Comparison of ENCODE assay signal across 9 cellular contexts in the genomic region with DNA sequence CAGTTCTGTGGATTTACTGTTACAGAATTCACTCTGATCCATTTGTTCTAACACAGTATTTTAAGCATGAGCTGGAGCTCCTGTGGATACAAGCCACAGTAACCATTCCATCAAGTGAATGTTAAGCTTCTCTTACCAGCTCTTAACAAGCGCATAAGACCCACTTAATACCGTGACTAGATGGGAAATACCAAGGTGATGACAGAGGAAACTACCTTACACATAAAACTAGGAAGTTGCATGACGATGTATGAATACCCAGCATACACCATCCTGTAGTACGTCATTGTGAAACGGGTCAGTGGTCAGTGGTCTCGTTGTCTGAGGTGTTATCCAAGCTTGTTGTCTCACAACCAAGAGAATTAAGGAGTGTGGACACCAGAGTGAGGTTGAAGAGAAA. TPM values are rescaled to one million over a fixed set of nuclear protein-coding genes. Genes with fewer than 3 reads are reported as not detected.
DNase-seq lines count a peak whose midpoint lies in the region; ATAC-seq, FAIRE-seq and TF ChIP-seq lines count a peak whose summit lies in the region.
"Had no signal": no experiment of that assay in that cellular context is flagged by ENCODE, and none has a peak within 500 bp of the region (broad histone marks: within the 10 kb centered on the region; RNA-seq: fewer than 3 reads in every experiment).

No MANE protein-coding gene starts in this region.

- peak overlapping the region; percentile 9; the same call in 1 of the 2 replicates for H3K9ac ChIP-seq in HepG2 (ENCODE audit: insufficient read depth, low read depth, low read length)

- H3K4me3 ChIP-seq in HepG2 (replicated peaks in 1 of 3; ENCODE audit: insufficient read depth in 1 of 3, low read depth in 2 of 3, low read length in 3 of 3) (no peak overlapping the region; a peak in 1 of 6 replicates), right lobe of liver (no peak overlapping the region), adrenal gland (no peak overlapping the region)

- H3K9me3 Mint-ChIP-seq in activated naive CD8-positive, alpha-beta T cell treated with anti-CD3 and anti-CD28 coated beads, Interleukin-2, amount 10 ng/mL, durations not matched to agents 7 days and 5 days, result no peaks in the 10 kb centered on the region
- no peaks in the 10 kb centered on the region for H3K9me3 Mint-ChIP-seq in type B pancreatic cell

- peak overlapping the region; percentile 96 for H3K27ac Mint-ChIP-seq in activated naive CD8-positive, alpha-beta T cell treated with anti-CD3 and anti-CD28 coated beads, Interleukin-2, amount 10 ng/mL, durations not matched to agents 7 days and 5 days
- peak overlapping the region; percentile 71 for H3K27ac Mint-ChIP-seq in type B pancreatic cell

- no peaks in the 10 kb centered on the region for H3K27me3 Mint-ChIP-seq in activated naive CD8-positive, alpha-beta T cell treated with anti-CD3 and anti-CD28 coated beads, Interleukin-2, amount 10 ng/mL, durations not matched to agents 7 days and 5 days
- H3K27me3 Mint-ChIP-seq in type B pancreatic cell, result peaks cover 7% of the 10 kb centered on the region

- intact Hi-C loops in HepG2 (cut with micrococcal nuclease; ENCODE audit: unreplicated experiment) (loop anchor here (5.0 kb wide), 1 partner anchor 392 kb away; a partner anchor contains a TSS), right lobe of liver (cut with DNase I) (no loop called here), adrenal gland (cut with DNase I) (no loop called here)

- no TSS peak for BruUV-seq in HepG2 (replicated peaks; lab: Mats Ljungman, UMichigan)

- no peak for TF ChIP-seq RAD21 in HepG2 (CRISPR knock-in tag; IDR thresholded peaks at IDR 0.05)

- H3K4me3 Mint-ChIP-seq in activated naive CD8-positive, alpha-beta T cell treated with anti-CD3 and anti-CD28 coated beads, Interleukin-2, amount 10 ng/mL, durations not matched to agents 7 days and 5 days, result peak overlapping the region; percentile 99
- H3K4me3 Mint-ChIP-seq in type B pancreatic cell, result no peak overlapping the region

- H3K4me1 ChIP-seq in HepG2 (ENCODE audit: insufficient read depth, low read length) (peaks cover 41% of the 10 kb centered on the region), right lobe of liver (peaks cover 0 to 15% (median 3%) of the 10 kb centered on the region in 4 donors), adrenal gland (replicated peaks in 1 of 2) (peaks cover 20 to 41% of the 10 kb centered on the region in 2 donors)

- no peaks in the 10 kb centered on the region for H3K79me2 ChIP-seq in HepG2 (ENCODE audit: insufficient read depth, low read length)

- CTCF ChIA-PET in HepG2 (lab: Yijun Ruan, JAX; ENCODE audit: low intra/inter-chr PET ratio, low total read pairs), result no interaction called here

- peak overlapping the region; percentile 67 for H3K4me2 ChIP-seq in HepG2 (ENCODE audit: low read depth, low read length)

- H3K27me3 ChIP-seq in HepG2 (ENCODE audit: control insufficient read depth in 1 of 2, insufficient read depth in 2 of 2, low read length in 2 of 2) (no peaks in the 10 kb centered on the region), right lobe of liver (no peaks in the 10 kb centered on the region), adrenal gland (no peaks in the 10 kb centered on the region)

- no peak for TF ChIP-seq POLR2A in HepG2 (IDR thresholded peaks at IDR 0.05; ENCODE audit: insufficient read depth in 1 of 2, low read depth in 2 of 2, low read length in 2 of 2)
- no peak for TF ChIP-seq POLR2A in right lobe of liver (IDR thresholded peaks at IDR 0.05)
- no peak for TF ChIP-seq POLR2A in adrenal gland (IDR thresholded peaks at IDR 0.05)

- H3K27ac ChIP-seq in HepG2 (ENCODE audit: extremely low read length, insufficient read depth, low read length) (peak overlapping the region; percentile 70), right lobe of liver (no peak overlapping the region), adrenal gland (no peak overlapping the region)

- DNase-seq in HepG2 (ENCODE audit: low spot score) (peak; percentile 13), right lobe of liver (no peak), type B pancreatic cell (ENCODE audit: extremely low spot score, unreplicated experiment) (no peak), adrenal gland (no peak), DMS79 (lab: John Stamatoyannopoulos, UW) (no peak), cerebellum (ENCODE audit: low spot score) (no peak)
- no peak for DNase-seq in activated naive CD8-positive, alpha-beta T cell treated with anti-CD3 and anti-CD28 coated beads, Interleukin-2, amount 10 ng/mL, durations not matched to agents 7 days and 5 days

- peaks cover 18% of the 10 kb centered on the region for H3K36me3 Mint-ChIP-seq in activated naive CD8-positive, alpha-beta T cell treated with anti-CD3 and anti-CD28 coated beads, Interleukin-2, amount 10 ng/mL, durations not matched to agents 7 days and 5 days
- H3K36me3 Mint-ChIP-seq in type B pancreatic cell, result no peaks in the 10 kb centered on the region

- TF ChIP-seq CTCF in HepG2 (CRISPR knock-in tag; IDR thresholded peaks at IDR 0.05), result no peak
- TF ChIP-seq CTCF in right lobe of liver (IDR thresholded peaks at IDR 0.05), result no peak
- TF ChIP-seq CTCF in type B pancreatic cell (conservative IDR thresholded peaks at IDR 0.05), result no peak
- no peak for TF ChIP-seq CTCF in adrenal gland (IDR thresholded peaks at IDR 0.05)

- ATAC-seq in HepG2, result peak; percentile 45
- no peak for ATAC-seq in right lobe of liver
- ATAC-seq in HG03066 (IDR thresholded peaks at IDR 0.05; ENCODE audit: low read depth, unreplicated experiment), result peak; percentile 28
- no peak for ATAC-seq in activated naive CD8-positive, alpha-beta T cell treated with anti-CD3 and anti-CD28 coated beads, Interleukin-2, amount 10 ng/mL, durations not matched to agents 7 days and 5 days (ENCODE audit: low read depth)

- peaks cover 61% of the 10 kb centered on the region for H3K4me1 Mint-ChIP-seq in activated naive CD8-positive, alpha-beta T cell treated with anti-CD3 and anti-CD28 coated beads, Interleukin-2, amount 10 ng/mL, durations not matched to agents 7 days and 5 days
- H3K4me1 Mint-ChIP-seq in type B pancreatic cell (ENCODE audit: unreplicated experiment), result peaks cover 16% of the 10 kb centered on the region

- POLR2A ChIA-PET in HepG2 (lab: Yijun Ruan, JAX), result interaction anchor here (1.0 kb wide), 1 partner anchor 50 kb away, joined by 6 read pairs; no protein-coding TSS in a partner anchor
- POLR2A ChIA-PET in activated naive CD8-positive, alpha-beta T cell treated with anti-CD3 and anti-CD28 coated beads, Interleukin-2, amount 10 ng/mL, durations not matched to agents 7 days and 5 days (lab: Charles Lee), result interaction anchor here (0.6 to 6.9 kb wide), 4 partner anchors 10 to 44 kb away, joined by 3 to 169 read pairs (median 4); a partner anchor contains a TSS

- peak overlapping the region; percentile 90 for H2AFZ ChIP-seq in HepG2 (ENCODE audit: low read length)

- no peaks in the 10 kb centered on the region for H4K20me1 ChIP-seq in HepG2 (ENCODE audit: insufficient read depth, low read length)

- no peak for FAIRE-seq in HepG2 (lab: Jason Lieb, UNC)

- in situ Hi-C loops in HepG2 (cut with HindIII; ENCODE audit: extremely low pct_ligation_motif_present, low pct_unique_long_range_greater_than_20kb), result no loop called here

- TF ChIP-seq EP300 in HepG2 (IDR thresholded peaks at IDR 0.05; ENCODE audit: low read depth in 2 of 2, low read length in 2 of 2), result no peak
- TF ChIP-seq EP300 in HepG2 (CRISPR knock-in tag; IDR thresholded peaks at IDR 0.05; ENCODE audit: borderline replicate concordance), result no peak

- H3K9me3 ChIP-seq in HepG2 (ENCODE audit: low read length), result no peaks in the 10 kb centered on the region
- H3K9me3 ChIP-seq in right lobe of liver, result no peaks in the 10 kb centered on the region
- no peaks in the 10 kb centered on the region for H3K9me3 ChIP-seq in adrenal gland (replicated peaks in 1 of 3)

- WGBS in HepG2 (ENCODE audit: low lambda C conversion rate), result 50% methylated on average over 6 of the region's 6 CpGs
- WGBS in right lobe of liver (ENCODE audit: insufficient coverage, low coverage, low lambda C conversion rate, missing lambda C conversion rate), result 74% methylated on average over 6 of the region's 6 CpGs
- WGBS in adrenal gland, 4 donors, result 92 to 95% (median 92%) methylated on average over 6 of the region's 6 CpGs

- H3K36me3 ChIP-seq in HepG2 (replicated peaks in 1 of 2; ENCODE audit: control insufficient read depth in 1 of 2, insufficient read depth in 2 of 2, low read length in 2 of 2), result no peaks in the 10 kb centered on the region
- no peaks in the 10 kb centered on the region for H3K36me3 ChIP-seq in right lobe of liver
- H3K36me3 ChIP-seq in adrenal gland (replicated peaks in 1 of 2), result no peaks in the 10 kb centered on the region

RNA-seq across cellular contexts. Expression of a gene that starts 2.0 kb away (rescaled TPM):
- total RNA-seq in HepG2 (2016; rRNA removed; fragmentation: Illumina TruSeq; extraction: Trizol), result not detected in 2 replicates
- not detected in 2 replicates for total RNA-seq in HepG2 (2016; cell fraction: cytosol; rRNA removed; fragmentation: Illumina TruSeq; extraction: Trizol; ENCODE audit: low read depth)
- total RNA-seq in HepG2 (2016; cell fraction: insoluble cytoplasmic fraction; rRNA removed; fragmentation: Illumina TruSeq; extraction: Trizol), result not detected in 2 replicates
- total RNA-seq in HepG2 (2016; cell fraction: membrane; rRNA removed; fragmentation: Illumina TruSeq; extraction: Trizol), result not detected in 2 replicates
- total RNA-seq in HepG2 (2016; cell fraction: nucleus; rRNA removed; fragmentation: Illumina TruSeq; extraction: Trizol), result not detected in 2 replicates
- not detected in 2 replicates for polyA plus RNA-seq in HepG2 (2011; rRNA removed)
- not detected in 2 replicates for polyA plus RNA-seq in HepG2 (2011; cell fraction: cytosol; rRNA removed)
- not detected in 2 replicates for polyA plus RNA-seq in HepG2 (2011; cell fraction: nucleus; rRNA removed)
- polyA plus RNA-seq in HepG2 (2012), result not detected in 2 replicates
- not detected in 2 replicates for polyA plus RNA-seq in HepG2 (2016; cell fraction: cytosol; fragmentation: Illumina TruSeq; extraction: Trizol; ENCODE audit: low read depth)
- polyA plus RNA-seq in HepG2 (2016; cell fraction: insoluble cytoplasmic fraction; fragmentation: Illumina TruSeq; extraction: Trizol; ENCODE audit: low read depth), result not detected in 2 replicates
- polyA plus RNA-seq in HepG2 (2016; cell fraction: membrane; fragmentation: Illumina TruSeq; extraction: Trizol; ENCODE audit: low read depth), result not detected in 2 replicates
- not detected in 2 replicates for polyA plus RNA-seq in HepG2 (2016; cell fraction: nucleus; fragmentation: Illumina TruSeq; extraction: Trizol; ENCODE audit: insufficient read depth, low read depth)
- 0.02 TPM in 1 of 2 replicates, not detected in the other for polyA minus RNA-seq in HepG2 (2011; rRNA and poly(A)+ RNA removed; ENCODE audit: low replicate concordance)
- polyA minus RNA-seq in HepG2 (2011; cell fraction: cytosol; rRNA and poly(A)+ RNA removed), result not detected in 2 replicates
- not detected in 2 replicates for polyA minus RNA-seq in HepG2 (2011; cell fraction: nucleus; rRNA and poly(A)+ RNA removed)
- 10 to 100 TPM in 3 of 6 experiments, 1 to 10 TPM in 3; 8.3 to 23.5 (median 10.3) TPM for total RNA-seq in right lobe of liver
- total RNA-seq in activated naive CD8-positive, alpha-beta T cell treated with anti-CD3 and anti-CD28 coated beads, Interleukin-2, amount 10 ng/mL, durations not matched to agents 7 days and 5 days, result 10 to 100 TPM; 24.7 to 28.2 TPM
- total RNA-seq in type B pancreatic cell (ENCODE audit: low replicate concordance), result 16.3 and 18.5 TPM in 2 replicates
- total RNA-seq in adrenal gland, result 10 to 100 TPM; 23.4 to 69.6 (median 37.3) TPM
- polyA plus RNA-seq in adrenal gland, result 10 to 100 TPM in 2 of 3 donors, 1 to 10 TPM in 1; 8.3 to 60.7 (median 11.9) TPM
- total RNA-seq in cerebellum, result 35.5 TPM

RNA-seq across cellular contexts. Expression of a gene that starts 10.0 kb away (rescaled TPM):
- total RNA-seq in HepG2 (2016; rRNA removed; fragmentation: Illumina TruSeq; extraction: Trizol), result not detected in 2 replicates
- not detected in 2 replicates for total RNA-seq in HepG2 (2016; cell fraction: cytosol; rRNA removed; fragmentation: Illumina TruSeq; extraction: Trizol; ENCODE audit: low read depth)
- not detected in 2 replicates for total RNA-seq in HepG2 (2016; cell fraction: insoluble cytoplasmic fraction; rRNA removed; fragmentation: Illumina TruSeq; extraction: Trizol)
- total RNA-seq in HepG2 (2016; cell fraction: membrane; rRNA removed; fragmentation: Illumina TruSeq; extraction: Trizol), result not detected in 2 replicates
- total RNA-seq in HepG2 (2016; cell fraction: nucleus; rRNA removed; fragmentation: Illumina TruSeq; extraction: Trizol), result not detected in 2 replicates
- not detected in 2 replicates for polyA plus RNA-seq in HepG2 (2011; rRNA removed)
- polyA plus RNA-seq in HepG2 (2011; cell fraction: cytosol; rRNA removed), result not detected in 2 replicates
- not detected in 2 replicates for polyA plus RNA-seq in HepG2 (2011; cell fraction: nucleus; rRNA removed)
- not detected in 2 replicates for polyA plus RNA-seq in HepG2 (2012)
- polyA plus RNA-seq in HepG2 (2016; cell fraction: cytosol; fragmentation: Illumina TruSeq; extraction: Trizol; ENCODE audit: low read depth), result not detected in 2 replicates
- polyA plus RNA-seq in HepG2 (2016; cell fraction: insoluble cytoplasmic fraction; fragmentation: Illumina TruSeq; extraction: Trizol; ENCODE audit: low read depth), result not detected in 2 replicates
- polyA plus RNA-seq in HepG2 (2016; cell fraction: membrane; fragmentation: Illumina TruSeq; extraction: Trizol; ENCODE audit: low read depth), result not detected in 2 replicates
- polyA plus RNA-seq in HepG2 (2016; cell fraction: nucleus; fragmentation: Illumina TruSeq; extraction: Trizol; ENCODE audit: insufficient read depth, low read depth), result not detected in 2 replicates
- polyA minus RNA-seq in HepG2 (2011; rRNA and poly(A)+ RNA removed; ENCODE audit: low replicate concordance), result not detected in 2 replicates
- polyA minus RNA-seq in HepG2 (2011; cell fraction: cytosol; rRNA and poly(A)+ RNA removed), result not detected in 2 replicates
- not detected in 2 replicates for polyA minus RNA-seq in HepG2 (2011; cell fraction: nucleus; rRNA and poly(A)+ RNA removed)
- total RNA-seq in right lobe of liver, result 1 to 10 TPM; 1.0 to 2.7 (median 1.2) TPM
- 10 to 100 TPM; 23.2 to 23.6 TPM for total RNA-seq in activated naive CD8-positive, alpha-beta T cell treated with anti-CD3 and anti-CD28 coated beads, Interleukin-2, amount 10 ng/mL, durations not matched to agents 7 days and 5 days
- total RNA-seq in type B pancreatic cell (ENCODE audit: low replicate concordance), result not detected in 2 replicates
- 1 to 10 TPM in 7 of 8 donors, under 1 TPM in 1; 0.18 to 6.1 (median 2.6) TPM for total RNA-seq in adrenal gland
- 1 to 10 TPM; 1.3 to 1.9 (median 1.4) TPM for polyA plus RNA-seq in adrenal gland
- total RNA-seq in cerebellum, result 0.18 TPM
- total RNA-seq: epithelial cell of proximal tubule had no signal

Comparison
In these comparisons a context has a peak if more than half of its experiments do, and no peak if none do; other contexts are left out.
1. ATAC-seq: peak in HepG2 (single experiment) and HG03066 (single experiment); none in right lobe of liver (0 of 4) and activated naive CD8-positive, alpha-beta T cell treated with anti-CD3 and anti-CD28 coated beads, Interleukin-2, amount 10 ng/mL, durations not matched to agents 7 days and 5 days (single experiment).
2. RNA of a gene that starts 2.0 kb away (total RNA-seq): 23.4 to 69.6 TPM in adrenal gland, 35.5 TPM in cerebellum (single experiment), 24.7 to 28.2 TPM in activated naive CD8-positive, alpha-beta T cell treated with anti-CD3 and anti-CD28 coated beads, Interleukin-2, amount 10 ng/mL, durations not matched to agents 7 days and 5 days, 16.3 to 18.5 TPM in type B pancreatic cell and 8.3 to 23.5 TPM in right lobe of liver; not detected in HepG2; every median in the first group is over 4 times any median in the second.